ENCODE assay signal across 8 cellular contexts in the genomic region with DNA sequence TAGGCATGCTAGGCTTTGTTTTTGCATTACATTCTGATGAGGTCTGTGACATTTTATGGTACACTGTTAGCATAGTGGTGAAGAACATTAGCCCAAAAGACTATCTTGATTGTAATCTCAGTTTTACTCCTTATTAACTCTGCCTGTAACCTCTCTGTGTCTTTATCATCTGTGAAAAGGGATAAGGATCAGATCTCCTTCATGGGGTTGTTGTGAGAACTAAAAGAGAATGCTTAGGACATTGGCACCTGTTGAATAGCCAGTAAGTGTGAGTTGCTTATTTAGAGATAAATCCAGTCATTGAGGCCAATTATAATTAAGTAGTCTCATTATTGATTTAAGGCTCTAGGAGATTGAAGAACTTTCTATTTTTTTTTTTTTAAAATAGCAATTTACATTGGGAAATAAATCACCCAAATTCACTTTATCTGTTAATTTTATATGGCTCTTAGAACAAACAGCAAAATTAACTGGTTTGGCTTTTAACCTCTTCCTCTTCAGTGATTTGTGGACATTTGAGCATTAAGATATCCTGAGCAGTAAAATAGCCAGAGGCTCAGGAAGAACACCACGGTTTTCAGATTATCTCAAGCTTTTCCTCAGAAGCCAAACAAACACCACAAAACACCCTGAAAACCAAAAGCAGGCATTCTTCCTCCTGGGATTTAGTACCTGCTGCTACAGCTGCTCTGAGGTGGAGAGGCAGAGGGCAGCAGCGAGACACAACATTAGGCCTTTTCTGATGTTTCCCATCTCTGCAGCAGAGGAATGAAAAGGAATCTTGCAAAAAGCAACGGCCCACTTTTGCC.
A peak's percentile ranks its signal among the peaks of the same experiment; 100 is the strongest.
DNase-seq lines count a peak whose midpoint lies in the region; ATAC-seq and TF ChIP-seq lines count a peak whose summit lies in the region.

No MANE protein-coding gene starts in this region.

- H4K5ac ChIP-seq in IMR-90 (ENCODE audit: low read depth, low read length) (no peak overlapping the region), mesendoderm (ENCODE audit: low read length) (no peak overlapping the region)

- no peak overlapping the region for H2BK5ac ChIP-seq in IMR-90 (ENCODE audit: low read depth, low read length, poor library complexity, severe bottlenecking)
- no peak overlapping the region for H2BK5ac ChIP-seq in mesendoderm (ENCODE audit: low read length)

- H3K36me3 Mint-ChIP-seq in brain: no peaks in the 10 kb centered on the region
- H3K36me3 Mint-ChIP-seq in activated T-cell treated with anti-CD3 and anti-CD28 coated beads, Interleukin-2, amount 50 U/mL, for 4 hours (ENCODE audit: insufficient read depth): no peaks in the 10 kb centered on the region

- H3K9me3 Mint-ChIP-seq in brain: no peaks in the 10 kb centered on the region
- no peaks in the 10 kb centered on the region for H3K9me3 Mint-ChIP-seq in activated T-cell treated with anti-CD3 and anti-CD28 coated beads, Interleukin-2, amount 50 U/mL, for 4 hours

- POLR2A ChIA-PET in IMR-90 (lab: Charles Lee; ENCODE audit: unreplicated experiment): no interaction called here

- H3K4me3 ChIP-seq in IMR-90 (ENCODE audit: insufficient read depth, low read depth, low read length) (no peak overlapping the region), mesendoderm (ENCODE audit: low read length) (no peak overlapping the region)

- H2AFZ ChIP-seq in IMR-90 (replicated peaks; ENCODE audit: low read length, poor library complexity): no peak overlapping the region

- H2BK120ac ChIP-seq in IMR-90 (ENCODE audit: low read depth, low read length): no peak overlapping the region
- no peak overlapping the region for H2BK120ac ChIP-seq in mesendoderm (ENCODE audit: low read depth, low read length)

- H3K79me2 ChIP-seq in mesendoderm (ENCODE audit: control insufficient read depth, insufficient read depth, low read length): no peaks in the 10 kb centered on the region

- peak; percentile 44 for TF ChIP-seq RAD21 in IMR-90 (IDR thresholded peaks at IDR 0.05; ENCODE audit: low read length)

- no peak overlapping the region for H2BK20ac ChIP-seq in IMR-90 (ENCODE audit: low read depth, low read length)

- WGBS in IMR-90 (ENCODE audit: extremely low coverage in 2 of 2, insufficient read length in 1 of 2), 2 experiments: no CpG with 5 or more reads among the region's 3 CpGs
- WGBS in mesendoderm (ENCODE audit: extremely low coverage, insufficient coverage, low lambda C conversion rate): no CpG with 5 or more reads among the region's 3 CpGs

- no peak overlapping the region for H3K4me3 Mint-ChIP-seq in brain
- H3K4me3 Mint-ChIP-seq in activated T-cell treated with anti-CD3 and anti-CD28 coated beads, Interleukin-2, amount 50 U/mL, for 4 hours: no peak overlapping the region

- no peak overlapping the region for H3K27ac Mint-ChIP-seq in brain

- H4K91ac ChIP-seq in IMR-90 (ENCODE audit: insufficient read depth, low read depth, low read length): no peak overlapping the region

- peaks cover 6% of the 10 kb centered on the region for H3K4me1 Mint-ChIP-seq in brain
- no peaks in the 10 kb centered on the region for H3K4me1 Mint-ChIP-seq in activated T-cell treated with anti-CD3 and anti-CD28 coated beads, Interleukin-2, amount 50 U/mL, for 4 hours (ENCODE audit: low read depth)

- H2BK15ac ChIP-seq in IMR-90 (ENCODE audit: low read depth, low read length) (no peak overlapping the region), mesendoderm (replicated peaks; ENCODE audit: low read depth) (no peak overlapping the region)

- H3K9ac ChIP-seq in IMR-90 (ENCODE audit: low read depth, low read length) (no peak overlapping the region), mesendoderm (ENCODE audit: low read length) (no peak overlapping the region)

- intact Hi-C loops in IMR-90 (cut with micrococcal nuclease): no loop called here

- in situ Hi-C loops in IMR-90 (cut with MboI; ENCODE audit: low sequenced_read_pairs): no loop called here

- H2AK5ac ChIP-seq in IMR-90 (ENCODE audit: low read depth, low read length) (no peak overlapping the region), mesendoderm (ENCODE audit: low read length) (no peak overlapping the region)

- TF ChIP-seq CTCF in IMR-90 (conservative IDR thresholded peaks at IDR 0.05; ENCODE audit: low read depth, low read length) (peak; percentile 43), brain (conservative IDR thresholded peaks at IDR 0.05) (peak; percentile 59 to 77)

- DNase-seq in Daoy (ENCODE audit: low read depth) (peak; percentile 3), IMR-90 (peak; percentile 40), mesendoderm (peak; percentile 75), NCI-H2196 treated with DMSO at 0.1 percent for 48 hours (lab: John Stamatoyannopoulos, UW; ENCODE audit: unreplicated experiment) (no peak)
- DNase-seq in activated T-cell treated with anti-CD3 and anti-CD28 coated beads, Interleukin-2, amount 50 U/mL, for 4 hours: no peak

- BruUV-seq in IMR-90 (replicated peaks; lab: Mats Ljungman, UMichigan): no TSS peak

- no peak for ATAC-seq in IMR-90 (ENCODE audit: low read depth)
- ATAC-seq in GM18502 (IDR thresholded peaks at IDR 0.05; ENCODE audit: poor library complexity, unreplicated experiment): no peak
- ATAC-seq in activated T-cell treated with anti-CD3 and anti-CD28 coated beads, Interleukin-2, amount 50 U/mL, for 4 hours: no peak
- ATAC-seq in GM21619 (IDR thresholded peaks at IDR 0.05; ENCODE audit: unreplicated experiment): no peak

- peaks cover 13% of the 10 kb centered on the region for H3K9me1 ChIP-seq in IMR-90 (ENCODE audit: insufficient read depth, low read length)

- H4K8ac ChIP-seq in IMR-90 (ENCODE audit: low read depth in 2 of 2, low read length in 2 of 2) (no peak overlapping the region), mesendoderm (ENCODE audit: low read depth, low read length) (no peak overlapping the region)

- H2AK9ac ChIP-seq in IMR-90 (replicated peaks; ENCODE audit: low read depth, low read length, poor library complexity): no peak overlapping the region

- no peak overlapping the region for H3K4ac ChIP-seq in IMR-90 (ENCODE audit: low read depth, low read length)
- H3K4ac ChIP-seq in mesendoderm (ENCODE audit: low read depth, low read length): no peak overlapping the region

- dilution Hi-C loops in IMR-90 (cut with HindIII; ENCODE audit: low sequenced_read_pairs, unreplicated experiment): no loop called here

- H3K27me3 ChIP-seq in IMR-90 (ENCODE audit: control insufficient read depth, insufficient read depth, low read length) (no peaks in the 10 kb centered on the region), mesendoderm (ENCODE audit: insufficient read depth, low read length, poor library complexity) (no peaks in the 10 kb centered on the region)

- H3K27me3 Mint-ChIP-seq in brain: peaks cover 9% of the 10 kb centered on the region
- H3K27me3 Mint-ChIP-seq in activated T-cell treated with anti-CD3 and anti-CD28 coated beads, Interleukin-2, amount 50 U/mL, for 4 hours (ENCODE audit: low read depth): no peaks in the 10 kb centered on the region

- H3K79me1 ChIP-seq in IMR-90 (ENCODE audit: low read depth in 1 of 2, low read length in 2 of 2) (peaks cover 12 to 22% of the 10 kb centered on the region in 2 experiments; a peak in 3 of 4 replicates), mesendoderm (ENCODE audit: low read length) (no peaks in the 10 kb centered on the region)

- no peak overlapping the region for H3K14ac ChIP-seq in IMR-90 (replicated peaks; ENCODE audit: low read depth, low read length)

- H3K18ac ChIP-seq in IMR-90 (ENCODE audit: low read depth, low read length) (no peak overlapping the region), mesendoderm (ENCODE audit: low read length) (no peak overlapping the region)

- TF ChIP-seq POLR2A in IMR-90 (IDR thresholded peaks at IDR 0.05; ENCODE audit: low read depth, low read length): no peak

- CTCF ChIA-PET in IMR-90 (lab: Yijun Ruan, JAX): interaction anchor here (0.6 to 1.2 kb wide), 3 partner anchors 9 to 209 kb away, joined by 3 read pairs; no protein-coding TSS in a partner anchor

- H3K36me3 ChIP-seq in IMR-90 (ENCODE audit: control insufficient read depth, insufficient read depth, low read length) (peaks cover 3% of the 10 kb centered on the region; the same call in 1 of the 2 replicates), mesendoderm (ENCODE audit: control insufficient read depth, insufficient read depth, low read length) (no peaks in the 10 kb centered on the region)

- H4K20me1 ChIP-seq in IMR-90 (ENCODE audit: insufficient read depth, low read length): peaks cover 9% of the 10 kb centered on the region; the same call in 1 of the 2 replicates

- H3K27ac ChIP-seq in IMR-90 (ENCODE audit: insufficient read depth, low read length) (no peak overlapping the region), mesendoderm (ENCODE audit: low read depth, low read length) (no peak overlapping the region)

- peaks cover 12% of the 10 kb centered on the region for H3K4me1 ChIP-seq in IMR-90 (ENCODE audit: control insufficient read depth, insufficient read depth, low read length)
- H3K4me1 ChIP-seq in mesendoderm (ENCODE audit: control insufficient read depth, low read depth, low read length): no peaks in the 10 kb centered on the region

- H3K4me2 ChIP-seq in IMR-90 (ENCODE audit: low read depth, low read length) (no peak overlapping the region), mesendoderm (ENCODE audit: low read length) (no peak overlapping the region)

- H3K23ac ChIP-seq in IMR-90 (ENCODE audit: low read depth, low read length) (no peak overlapping the region), mesendoderm (ENCODE audit: low read length) (no peak overlapping the region)

- no peak overlapping the region for H3K56ac ChIP-seq in IMR-90 (ENCODE audit: extremely low read depth, insufficient read depth, low read length)
- no peak overlapping the region for H3K56ac ChIP-seq in mesendoderm (ENCODE audit: low read length)

- H3K9me3 ChIP-seq in IMR-90 (ENCODE audit: control insufficient read depth, insufficient read depth, low read length): no peaks in the 10 kb centered on the region

TF ChIP-seq in IMR-90, 13 proteins besides CTCF, POLR2A, EP300 and RAD21:
- TF ChIP-seq MAZ (IDR thresholded peaks at IDR 0.05; ENCODE audit: borderline replicate concordance, low read depth, low read length) (no peak), SMC3 (IDR thresholded peaks at IDR 0.05; ENCODE audit: low read depth, low read length) (peak; percentile 19; the same call in 1 of the 2 replicates)

Comparison
In these comparisons a context has a peak if more than half of its experiments do, and no peak if none do; other contexts are left out.
1. DNase-seq: peak in Daoy (single experiment), IMR-90 (single experiment) and mesendoderm (single experiment); none in activated T-cell treated with anti-CD3 and anti-CD28 coated beads, Interleukin-2, amount 50 U/mL, for 4 hours (single experiment) and NCI-H2196 treated with DMSO at 0.1 percent for 48 hours (single experiment).